ENCODE assay signal across 9 cellular contexts in genomic region chr9:125472926-125473701, GRCh38.
DNase-seq lines count a peak whose midpoint lies in the region; TF ChIP-seq lines count a peak whose summit lies in the region.
"Had no signal": no experiment of that assay in that cellular context is flagged by ENCODE, and none has a peak within 500 bp of the region (broad histone marks: within the 10 kb centered on the region; RNA-seq: fewer than 3 reads in every experiment).

No MANE protein-coding gene starts in this region.

- no peaks in the 10 kb centered on the region for H3K27me3 ChIP-seq in neural progenitor cell

- H3K36me3 Mint-ChIP-seq in neural progenitor cell, result peaks cover 7% of the 10 kb centered on the region
- peaks cover 4% of the 10 kb centered on the region for H3K36me3 Mint-ChIP-seq in T-helper 2 cell treated with Interferon-gamma antibody and Interleukin-4, amounts not matched to agents 5 μg/mL and 100 μg/mL, for 36 hours (ENCODE audit: low read depth)

- H3K9ac ChIP-seq in neural progenitor cell, result no peak overlapping the region

- no peak overlapping the region for H3K4me3 Mint-ChIP-seq in neural progenitor cell
- no peak overlapping the region for H3K4me3 Mint-ChIP-seq in T-helper 2 cell treated with Interferon-gamma antibody and Interleukin-4, amounts not matched to agents 5 μg/mL and 100 μg/mL, for 36 hours

- H3F3A ChIP-seq in neural progenitor cell (ENCODE audit: low read depth), result peaks cover 2% of the 10 kb centered on the region

- H3K4me2 ChIP-seq in neural progenitor cell, result peak overlapping the region; percentile 45

- H3K4me3 ChIP-seq in neural progenitor cell, result no peak overlapping the region

- H3K9me3 ChIP-seq in neural progenitor cell (ENCODE audit: low read depth), result no peaks in the 10 kb centered on the region

- DNase-seq in COLO829 (ENCODE audit: low spot score) (peak; percentile 94), OCI-M1 (lab: John Stamatoyannopoulos, UW) (peak; percentile 57), fibroblast of peridontal ligament (ENCODE audit: extremely low read depth) (peak; percentile 66), neural progenitor cell (ENCODE audit: low spot score) (peak; percentile 51), NOMO-1 (lab: John Stamatoyannopoulos, UW; ENCODE audit: unreplicated experiment in 2 of 2) (no peak), NCI-H1694 (lab: John Stamatoyannopoulos, UW) (no peak), NCI-H2107 treated with DMSO at 0.1 percent for 48 hours (lab: John Stamatoyannopoulos, UW; ENCODE audit: unreplicated experiment) (no peak)
- no peak for DNase-seq in T-helper 2 cell treated with Interferon-gamma antibody and Interleukin-4, amounts not matched to agents 5 μg/mL and 100 μg/mL, for 36 hours (ENCODE audit: low spot score)
- DNase-seq: stimulated activated CD4-positive, alpha-beta T cell treated with anti-CD3 and anti-CD28 coated beads, Interleukin-2, amount 100 ng/mL, for 48 hours had no signal

- no peak overlapping the region for H3K27ac ChIP-seq in neural progenitor cell

- H3K4me1 Mint-ChIP-seq in neural progenitor cell, result peaks cover 62% of the 10 kb centered on the region
- no peaks in the 10 kb centered on the region for H3K4me1 Mint-ChIP-seq in T-helper 2 cell treated with Interferon-gamma antibody and Interleukin-4, amounts not matched to agents 5 μg/mL and 100 μg/mL, for 36 hours (ENCODE audit: low read depth)

- TF ChIP-seq CTCF in neural progenitor cell (IDR thresholded peaks at IDR 0.05), result no peak

- H3K79me2 ChIP-seq in neural progenitor cell (ENCODE audit: low read depth), result no peaks in the 10 kb centered on the region

- H4K20me1 ChIP-seq in neural progenitor cell (ENCODE audit: low read depth), result peaks cover 24% of the 10 kb centered on the region

- peaks cover 28% of the 10 kb centered on the region for H3K4me1 ChIP-seq in neural progenitor cell

- no peak overlapping the region for H3K27ac Mint-ChIP-seq in neural progenitor cell
- H3K27ac Mint-ChIP-seq in T-helper 2 cell treated with Interferon-gamma antibody and Interleukin-4, amounts not matched to agents 5 μg/mL and 100 μg/mL, for 36 hours, result no peak overlapping the region

- no peak overlapping the region for H2AFZ ChIP-seq in neural progenitor cell (replicated peaks)

- no peaks in the 10 kb centered on the region for H3K9me3 Mint-ChIP-seq in neural progenitor cell
- H3K9me3 Mint-ChIP-seq in T-helper 2 cell treated with Interferon-gamma antibody and Interleukin-4, amounts not matched to agents 5 μg/mL and 100 μg/mL, for 36 hours, result no peaks in the 10 kb centered on the region

- peaks cover 2% of the 10 kb centered on the region for H3K27me3 Mint-ChIP-seq in neural progenitor cell (ENCODE audit: insufficient read depth, low read depth)
- no peaks in the 10 kb centered on the region for H3K27me3 Mint-ChIP-seq in T-helper 2 cell treated with Interferon-gamma antibody and Interleukin-4, amounts not matched to agents 5 μg/mL and 100 μg/mL, for 36 hours (ENCODE audit: low read depth)

- no peaks in the 10 kb centered on the region for H3K36me3 ChIP-seq in neural progenitor cell

Comparison
In these comparisons a context has a peak if more than half of its experiments do, and no peak if none do; other contexts are left out.
1. DNase-seq: peak in COLO829 (single experiment), OCI-M1 (single experiment), fibroblast of peridontal ligament (single experiment) and neural progenitor cell (single experiment); none in NOMO-1 (0 of 2), NCI-H1694 (single experiment), NCI-H2107 treated with DMSO at 0.1 percent for 48 hours (single experiment) and T-helper 2 cell treated with Interferon-gamma antibody and Interleukin-4, amounts not matched to agents 5 μg/mL and 100 μg/mL, for 36 hours (single experiment).